13 cellular contexts compared by ENCODE assay signal in the genomic region with DNA sequence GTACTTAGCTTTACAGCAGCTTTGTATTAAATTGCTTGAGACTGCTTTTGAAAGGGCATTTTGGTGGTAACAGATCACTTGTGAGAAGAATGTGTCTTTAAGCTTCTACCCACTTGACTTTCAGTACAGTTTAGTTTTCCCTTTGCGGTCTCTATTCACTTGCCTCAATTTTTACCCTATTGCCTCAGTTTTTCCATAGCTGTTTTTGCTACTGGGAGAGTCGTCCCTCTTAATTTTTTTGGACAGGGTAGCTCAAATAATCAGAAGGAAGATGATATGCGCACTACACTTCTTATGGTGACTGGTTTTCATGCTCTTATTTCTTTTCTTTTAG. TPM values are rescaled to one million over a fixed set of nuclear protein-coding genes. Genes with fewer than 3 reads are reported as not detected.
DNase-seq lines count a peak whose midpoint lies in the region; ATAC-seq and TF ChIP-seq lines count a peak whose summit lies in the region.
"Had no signal": no experiment of that assay in that cellular context is flagged by ENCODE, and none has a peak within 500 bp of the region (broad histone marks: within the 10 kb centered on the region; RNA-seq: fewer than 3 reads in every experiment).

No MANE protein-coding gene starts in this region.

- H3K36me3 Mint-ChIP-seq in natural killer cell treated with Interleukin-12 subunit alpha and Interleukin-12 subunit beta and Interleukin-15 and Interleukin-18, amount 100 ng/mL, for 72 hours = no peaks in the 10 kb centered on the region
- H3K36me3 Mint-ChIP-seq in natural killer cell (no peaks in the 10 kb centered on the region), T-cell (peaks cover 32% of the 10 kb centered on the region)

- H3K4me3 Mint-ChIP-seq in natural killer cell treated with Interleukin-12 subunit alpha and Interleukin-12 subunit beta and Interleukin-15 and Interleukin-18, amount 100 ng/mL, for 72 hours = peak overlapping the region; percentile 43
- H3K4me3 Mint-ChIP-seq in natural killer cell (no peak overlapping the region), T-cell (peak overlapping the region; percentile 17 to 62 (median 58))
- H3K4me3 Mint-ChIP-seq: endodermal cell had no signal

- H3K4me3 ChIP-seq in fibroblast of lung (replicated peaks in 1 of 4; ENCODE audit: control extremely low read depth in 1 of 4, insufficient read depth in 1 of 4, low read depth in 3 of 4, low read length in 4 of 4) = no peak overlapping the region
- no peak overlapping the region for H3K4me3 ChIP-seq in testis
- H3K4me3 ChIP-seq: SK-N-MC, upper lobe of left lung had no signal

- peaks cover 7% of the 10 kb centered on the region for H4K20me1 ChIP-seq in fibroblast of lung (ENCODE audit: control insufficient read depth, extremely low read depth, insufficient read depth, low read length)

- WGBS in testis, 2 donors = 83 to 85% methylated on average over 3 of the region's 3 CpGs

- H3K27me3 ChIP-seq in fibroblast of lung (ENCODE audit: control insufficient read depth, insufficient read depth, low read length) (no peaks in the 10 kb centered on the region), testis (no peaks in the 10 kb centered on the region)
- H3K27me3 ChIP-seq: upper lobe of left lung had no signal

- H3K79me2 ChIP-seq in fibroblast of lung (ENCODE audit: control insufficient read depth, insufficient read depth, low read length) = peaks cover 95% of the 10 kb centered on the region

- TF ChIP-seq CTCF in natural killer cell (IDR thresholded peaks at IDR 0.05) = no peak
- no peak for TF ChIP-seq CTCF in fibroblast of lung (conservative IDR thresholded peaks at IDR 0.05 in 1 of 2, IDR thresholded peaks at IDR 0.05 in 1 of 2; ENCODE audit: low read depth in 1 of 2, low read length in 2 of 2)
- TF ChIP-seq CTCF in testis (IDR thresholded peaks at IDR 0.05) = no peak

- H3K36me3 ChIP-seq in fibroblast of lung (ENCODE audit: control insufficient read depth, insufficient read depth, low read length) (peaks cover 2% of the 10 kb centered on the region), testis (ENCODE audit: low read depth, missing control alignments) (no peaks in the 10 kb centered on the region)

- ATAC-seq in natural killer cell treated with Interleukin-12 subunit alpha and Interleukin-12 subunit beta and Interleukin-15 and Interleukin-18, amount 100 ng/mL, for 72 hours = no peak
- ATAC-seq in natural killer cell (no peak), T-cell (replicated peaks in 1 of 4) (no peak), GM19324 (IDR thresholded peaks at IDR 0.05; ENCODE audit: low FRiP score, unreplicated experiment) (no peak)

- H3K9me3 Mint-ChIP-seq in natural killer cell treated with Interleukin-12 subunit alpha and Interleukin-12 subunit beta and Interleukin-15 and Interleukin-18, amount 100 ng/mL, for 72 hours = no peaks in the 10 kb centered on the region
- H3K9me3 Mint-ChIP-seq in natural killer cell = no peaks in the 10 kb centered on the region
- H3K9me3 Mint-ChIP-seq in T-cell = no peaks in the 10 kb centered on the region
- H3K9me3 Mint-ChIP-seq: endodermal cell had no signal

- CTCF ChIA-PET in T-cell (lab: Charles Lee) = interaction anchor here (0.5 to 1.7 kb wide), 3 partner anchors 9 to 400 kb away, joined by 4 to 5 read pairs (median 4); no protein-coding TSS in a partner anchor

- H3K4me1 ChIP-seq in fibroblast of lung (ENCODE audit: control insufficient read depth, extremely low read depth, insufficient read depth, low read length) (peaks cover under 1% of the 10 kb centered on the region), testis (peaks cover 5% of the 10 kb centered on the region)

- DNase-seq in natural killer cell treated with Interleukin-12 subunit alpha and Interleukin-12 subunit beta and Interleukin-15 and Interleukin-18, amount 100 ng/mL, for 72 hours (ENCODE audit: low spot score) = no peak
- DNase-seq in natural killer cell = no peak
- DNase-seq in T-cell = no peak
- DNase-seq in fibroblast of lung (ENCODE audit: low read depth in 2 of 2) = no peak
- no peak for DNase-seq in stimulated activated CD4-positive, alpha-beta T cell treated with anti-CD3 and anti-CD28 coated beads, Interleukin-2, amount 100 ng/mL, for 48 hours
- no peak for DNase-seq in testis
- DNase-seq in kidney glomerular epithelial cell (lab: John Stamatoyannopoulos, UW) = no peak
- DNase-seq: DND-41; endodermal cell; NK-92 treated with Interleukin-12 subunit alpha and Interleukin-12 subunit beta, amount 100 ng/mL, for 24 hours; upper lobe of left lung had no signal

- H2AFZ ChIP-seq in fibroblast of lung (ENCODE audit: low read length) = no peak overlapping the region

- peak overlapping the region; percentile 30 for H3K4me2 ChIP-seq in fibroblast of lung (ENCODE audit: extremely low read depth, insufficient read depth, low read length)

- H3K9ac ChIP-seq in fibroblast of lung (ENCODE audit: insufficient read depth, low read length) = no peak overlapping the region

- no peaks in the 10 kb centered on the region for H3K9me3 ChIP-seq in fibroblast of lung (ENCODE audit: control insufficient read depth, insufficient read depth, low read depth, low read length)
- H3K9me3 ChIP-seq in testis = no peaks in the 10 kb centered on the region
- H3K9me3 ChIP-seq: upper lobe of left lung had no signal

- peak overlapping the region in 1 of 2 donors; percentile 30 for H3K27ac Mint-ChIP-seq in natural killer cell treated with Interleukin-12 subunit alpha and Interleukin-12 subunit beta and Interleukin-15 and Interleukin-18, amount 100 ng/mL, for 72 hours
- H3K27ac Mint-ChIP-seq in natural killer cell = no peak overlapping the region
- peak overlapping the region; percentile 47 to 50 for H3K27ac Mint-ChIP-seq in T-cell
- H3K27ac Mint-ChIP-seq: endodermal cell had no signal

- TF ChIP-seq POLR2A in testis (IDR thresholded peaks at IDR 0.05) = no peak

- no peak overlapping the region for H3K27ac ChIP-seq in fibroblast of lung (ENCODE audit: insufficient read depth, low read length)
- no peak overlapping the region for H3K27ac ChIP-seq in testis
- H3K27ac ChIP-seq: SK-N-MC had no signal

- peaks cover 30 to 41% of the 10 kb centered on the region in 2 donors for H3K4me1 Mint-ChIP-seq in natural killer cell treated with Interleukin-12 subunit alpha and Interleukin-12 subunit beta and Interleukin-15 and Interleukin-18, amount 100 ng/mL, for 72 hours (ENCODE audit: low read depth in 2 of 2)
- peaks cover 33 to 41% of the 10 kb centered on the region in 2 donors for H3K4me1 Mint-ChIP-seq in natural killer cell
- peaks cover 58 to 68% (median 67%) of the 10 kb centered on the region in 3 donors for H3K4me1 Mint-ChIP-seq in T-cell
- H3K4me1 Mint-ChIP-seq: endodermal cell had no signal

- H3K27me3 Mint-ChIP-seq in natural killer cell treated with Interleukin-12 subunit alpha and Interleukin-12 subunit beta and Interleukin-15 and Interleukin-18, amount 100 ng/mL, for 72 hours = no peaks in the 10 kb centered on the region
- H3K27me3 Mint-ChIP-seq in natural killer cell (ENCODE audit: low read depth in 2 of 2) (no peaks in the 10 kb centered on the region), T-cell (no peaks in the 10 kb centered on the region)

- intact Hi-C loops in natural killer cell (cut with micrococcal nuclease) (no loop called here), testis (cut with DNase I; ENCODE audit: low total_unique reads) (no loop called here)

- POLR2A ChIA-PET in T-cell (lab: Charles Lee) = interaction anchor here in 1 of 2 donors (0.6 kb wide), 1 partner anchor 284 kb away, joined by 3 read pairs; the partner anchor contains the start of gene DNAJC25

RNA-seq across cellular contexts. Expression of gene UGCG, which starts 18.8 kb away (rescaled TPM):
- total RNA-seq in natural killer cell treated with Interleukin-12 subunit alpha and Interleukin-12 subunit beta and Interleukin-15 and Interleukin-18, amount 100 ng/mL, for 72 hours = 10 to 100 TPM; 14.8 to 19.0 TPM
- 10 to 100 TPM; 17.9 to 21.4 (median 18.8) TPM for total RNA-seq in natural killer cell
- total RNA-seq in T-cell = 10 to 100 TPM; 20.1 to 41.6 (median 24.1) TPM
- total RNA-seq in fibroblast of lung = 90.7 and 143 TPM in 2 replicates
- 117 and 260 TPM in 2 replicates for polyA plus RNA-seq in fibroblast of lung
- 55.0 and 121 TPM in 2 replicates for polyA plus RNA-seq in fibroblast of lung (2012)
- 10.1 and 27.7 TPM in 2 replicates for polyA minus RNA-seq in fibroblast of lung (ENCODE audit: low replicate concordance)
- 10 to 100 TPM; 29.0 to 38.6 TPM for total RNA-seq in testis
- 13.3 TPM for polyA plus RNA-seq in testis (ENCODE audit: insufficient read depth, low read depth, low replicate concordance)

Comparison
In these comparisons a context has a peak if more than half of its experiments do, and no peak if none do; other contexts are left out.
1. H3K27ac Mint-ChIP-seq: peak in T-cell (2 of 2); none in natural killer cell (0 of 2).